Comparison of ENCODE assay signal across 8 cellular contexts in the genomic region with DNA sequence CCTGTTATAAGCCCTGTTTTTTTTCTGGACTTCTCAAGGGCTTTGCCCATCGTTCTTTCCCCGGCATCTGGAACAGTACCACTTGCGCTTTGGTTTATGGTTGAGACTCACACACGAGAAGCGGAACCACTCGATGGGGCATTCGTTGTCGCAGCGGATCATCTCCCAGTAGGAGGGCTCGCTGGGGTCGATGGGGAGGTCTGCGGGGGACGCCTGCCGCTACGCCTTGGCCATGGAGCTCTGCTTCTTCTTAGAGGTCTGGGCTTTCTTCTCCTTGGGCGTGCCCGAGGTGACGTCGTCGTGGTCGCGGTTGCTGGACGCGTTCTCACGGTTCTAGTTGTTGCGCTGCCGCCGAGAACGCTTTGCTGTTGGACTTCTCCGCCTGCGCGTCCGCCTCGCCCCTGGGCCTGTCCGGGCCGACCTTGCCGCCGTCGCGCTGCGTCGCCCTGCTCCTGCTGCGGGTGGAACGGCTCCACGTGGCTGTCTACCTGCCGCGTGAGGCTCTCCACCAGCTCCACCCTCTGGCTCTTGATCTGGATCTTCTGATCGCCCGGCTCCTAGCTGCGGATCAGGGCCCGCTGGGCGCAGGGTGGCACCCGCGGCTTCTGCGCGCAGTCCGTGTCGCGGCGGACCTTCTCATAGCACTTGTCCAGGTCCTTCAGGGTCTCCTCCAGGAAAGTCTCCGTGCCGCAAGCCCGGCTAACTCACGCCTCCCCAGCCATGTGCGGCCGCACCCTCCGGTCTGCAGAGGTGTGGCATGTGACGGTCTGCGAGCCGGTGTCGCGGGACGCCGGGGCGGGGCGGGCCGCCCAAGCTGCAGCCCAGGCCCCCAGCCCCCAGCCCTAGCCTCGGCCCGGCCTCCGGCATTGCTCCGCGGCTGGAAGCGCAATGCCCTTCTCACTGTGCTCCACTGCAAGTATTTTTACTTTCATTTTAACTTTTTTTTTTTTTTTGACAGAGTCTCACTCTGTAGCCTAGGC. TPM values are rescaled to one million over a fixed set of nuclear protein-coding genes. Genes with fewer than 3 reads are reported as not detected.
DNase-seq lines count a peak whose midpoint lies in the region; ATAC-seq and TF ChIP-seq lines count a peak whose summit lies in the region.

No MANE protein-coding gene starts in this region.

- H3K27ac Mint-ChIP-seq in activated naive CD8-positive, alpha-beta T cell treated with anti-CD3 and anti-CD28 coated beads for 36 hours = peak overlapping the region; percentile 80
- H3K27ac Mint-ChIP-seq in type B pancreatic cell = no peak overlapping the region

- no peak for TF ChIP-seq CTCF in AG04449 (IDR thresholded peaks at IDR 0.05; ENCODE audit: insufficient read depth, low read length, missing control alignments)
- no peak for TF ChIP-seq CTCF in Peyer's patch (IDR thresholded peaks at IDR 0.05)
- no peak for TF ChIP-seq CTCF in type B pancreatic cell (conservative IDR thresholded peaks at IDR 0.05)

- no peaks in the 10 kb centered on the region for H3K27me3 ChIP-seq in Peyer's patch

- POLR2A ChIA-PET in AG04449 (lab: Yijun Ruan, JAX) = no interaction called here

- H3K27me3 Mint-ChIP-seq in activated naive CD8-positive, alpha-beta T cell treated with anti-CD3 and anti-CD28 coated beads for 36 hours = no peaks in the 10 kb centered on the region
- no peaks in the 10 kb centered on the region for H3K27me3 Mint-ChIP-seq in type B pancreatic cell

- no peaks in the 10 kb centered on the region for H3K36me3 ChIP-seq in Peyer's patch

- no peaks in the 10 kb centered on the region for H3K9me3 Mint-ChIP-seq in activated naive CD8-positive, alpha-beta T cell treated with anti-CD3 and anti-CD28 coated beads for 36 hours
- no peaks in the 10 kb centered on the region for H3K9me3 Mint-ChIP-seq in type B pancreatic cell

- peak overlapping the region; percentile 8 to 43 (median 12) for H3K27ac ChIP-seq in Peyer's patch

- TF ChIP-seq POLR2A in Peyer's patch (IDR thresholded peaks at IDR 0.05) = no peak

- H3K4me3 ChIP-seq in AG04449 (ENCODE audit: low read depth, low read length) = peak overlapping the region; percentile 56
- peak overlapping the region; percentile 47 to 67 (median 55) for H3K4me3 ChIP-seq in Peyer's patch

- CTCF ChIA-PET in AG04449 (lab: Yijun Ruan, JAX) = no interaction called here

- H3K4me1 Mint-ChIP-seq in activated naive CD8-positive, alpha-beta T cell treated with anti-CD3 and anti-CD28 coated beads for 36 hours = peaks cover 14% of the 10 kb centered on the region
- H3K4me1 Mint-ChIP-seq in type B pancreatic cell (ENCODE audit: unreplicated experiment) = no peaks in the 10 kb centered on the region

- peak overlapping the region; percentile 83 for H3K4me3 Mint-ChIP-seq in activated naive CD8-positive, alpha-beta T cell treated with anti-CD3 and anti-CD28 coated beads for 36 hours
- H3K4me3 Mint-ChIP-seq in type B pancreatic cell = no peak overlapping the region

- no peak for DNase-seq in AG04449 (ENCODE audit: low read depth, low spot score)
- peak; percentile 20 to 66 (median 63) for DNase-seq in Peyer's patch
- DNase-seq in activated naive CD8-positive, alpha-beta T cell treated with anti-CD3 and anti-CD28 coated beads for 36 hours = peak; percentile 57
- peak; percentile 40 for DNase-seq in iPS-NIHi7 (ENCODE audit: extremely low spot score)
- DNase-seq in stimulated activated CD4-positive, alpha-beta T cell treated with anti-CD3 and anti-CD28 coated beads, Interleukin-2, amount 100 ng/mL, for 4 hours (ENCODE audit: low read depth) = peak; percentile 26
- DNase-seq in type B pancreatic cell (ENCODE audit: extremely low spot score, unreplicated experiment) = no peak

- H3K36me3 Mint-ChIP-seq in activated naive CD8-positive, alpha-beta T cell treated with anti-CD3 and anti-CD28 coated beads for 36 hours = peaks cover 6% of the 10 kb centered on the region
- no peaks in the 10 kb centered on the region for H3K36me3 Mint-ChIP-seq in type B pancreatic cell

- ATAC-seq in GM19395 (IDR thresholded peaks at IDR 0.05; ENCODE audit: unreplicated experiment) (peak; percentile 62), HG03025 (IDR thresholded peaks at IDR 0.05; ENCODE audit: low FRiP score, unreplicated experiment) (no peak)

- H3K9me3 ChIP-seq in Peyer's patch = no peaks in the 10 kb centered on the region

- H3K4me1 ChIP-seq in Peyer's patch = no peaks in the 10 kb centered on the region

RNA-seq across cellular contexts. Expression of a gene that starts 40.5 kb away (rescaled TPM):
- total RNA-seq in Peyer's patch (100 to 1,000 TPM; 118 to 297 (median 183) TPM), type B pancreatic cell (ENCODE audit: low replicate concordance) (121 and 180 TPM in 2 replicates)
- 100 to 1,000 TPM; 233 to 244 TPM for total RNA-seq in activated naive CD8-positive, alpha-beta T cell treated with anti-CD3 and anti-CD28 coated beads for 36 hours

Comparison
In these comparisons a context has a peak if more than half of its experiments do, and no peak if none do; other contexts are left out.
1. DNase-seq: peak in Peyer's patch (3 of 3), activated naive CD8-positive, alpha-beta T cell treated with anti-CD3 and anti-CD28 coated beads for 36 hours (single experiment), iPS-NIHi7 (single experiment) and stimulated activated CD4-positive, alpha-beta T cell treated with anti-CD3 and anti-CD28 coated beads, Interleukin-2, amount 100 ng/mL, for 4 hours (single experiment); none in AG04449 (single experiment) and type B pancreatic cell (single experiment).